ENCODE assay signal across 8 cellular contexts in genomic region chr1:239387304-239388231, GRCh38. TPM values are rescaled to one million over a fixed set of nuclear protein-coding genes. Genes with fewer than 3 reads are reported as not detected.
A peak's percentile ranks its signal among the peaks of the same experiment; 100 is the strongest.
DNase-seq lines count a peak whose midpoint lies in the region; ATAC-seq and TF ChIP-seq lines count a peak whose summit lies in the region.

No MANE protein-coding gene starts in this region.

- CTCF ChIA-PET in activated CD8-positive, alpha-beta T cell treated with anti-CD3 and anti-CD28 coated beads for 36 hours (lab: Charles Lee): no interaction called here

- DNase-seq in NCI-H1417 (lab: John Stamatoyannopoulos, UW): peak in 2 of 3 experiments; percentile 66
- no peak for DNase-seq in NCI-H1417 treated with DMSO at 0.1 percent for 48 hours (lab: John Stamatoyannopoulos, UW)
- peak; percentile 5 for DNase-seq in activated CD8-positive, alpha-beta T cell treated with anti-CD3 and anti-CD28 coated beads for 36 hours
- no peak for DNase-seq in stimulated activated naive B cell treated with anti-CD40 and anti-IgM and Interleukin-4, amounts not matched to agents 10 μg/mL and 1 μg/mL and 100 μg/mL, for 72 hours
- DNase-seq in mucosa of gallbladder (ENCODE audit: low spot score): no peak

- ATAC-seq in activated CD8-positive, alpha-beta T cell treated with anti-CD3 and anti-CD28 coated beads for 36 hours: no peak
- ATAC-seq in stimulated activated naive B cell treated with anti-CD40 and anti-IgM and Interleukin-4, amounts not matched to agents 10 μg/mL and 1 μg/mL and 100 μg/mL, for 72 hours (replicated peaks): no peak
- no peak for ATAC-seq in HG02798 (IDR thresholded peaks at IDR 0.05; ENCODE audit: poor library complexity, unreplicated experiment)
- ATAC-seq in GM21723 (IDR thresholded peaks at IDR 0.05; ENCODE audit: unreplicated experiment): no peak

- no peak for TF ChIP-seq CTCF in activated CD8-positive, alpha-beta T cell treated with anti-CD3 and anti-CD28 coated beads for 36 hours (IDR thresholded peaks at IDR 0.05)

- H3K27ac Mint-ChIP-seq in activated CD8-positive, alpha-beta T cell treated with anti-CD3 and anti-CD28 coated beads for 36 hours: no peak overlapping the region
- no peak overlapping the region for H3K27ac Mint-ChIP-seq in stimulated activated naive B cell treated with anti-CD40 and anti-IgM and Interleukin-4, amounts not matched to agents 10 μg/mL and 1 μg/mL and 100 μg/mL, for 72 hours

- POLR2A ChIA-PET in activated CD8-positive, alpha-beta T cell treated with anti-CD3 and anti-CD28 coated beads for 36 hours (lab: Charles Lee): no interaction called here

- peak overlapping the region; percentile 67 for H3K4me3 Mint-ChIP-seq in activated CD8-positive, alpha-beta T cell treated with anti-CD3 and anti-CD28 coated beads for 36 hours
- peak overlapping the region; percentile 42 to 64 for H3K4me3 Mint-ChIP-seq in stimulated activated naive B cell treated with anti-CD40 and anti-IgM and Interleukin-4, amounts not matched to agents 10 μg/mL and 1 μg/mL and 100 μg/mL, for 72 hours

- peaks cover 56% of the 10 kb centered on the region for H3K27me3 Mint-ChIP-seq in activated CD8-positive, alpha-beta T cell treated with anti-CD3 and anti-CD28 coated beads for 36 hours
- peaks cover 41 to 56% of the 10 kb centered on the region in 2 donors for H3K27me3 Mint-ChIP-seq in stimulated activated naive B cell treated with anti-CD40 and anti-IgM and Interleukin-4, amounts not matched to agents 10 μg/mL and 1 μg/mL and 100 μg/mL, for 72 hours

- peaks cover 14% of the 10 kb centered on the region for H3K4me1 Mint-ChIP-seq in activated CD8-positive, alpha-beta T cell treated with anti-CD3 and anti-CD28 coated beads for 36 hours (ENCODE audit: low read depth)
- peaks cover 7 to 20% of the 10 kb centered on the region in 2 donors for H3K4me1 Mint-ChIP-seq in stimulated activated naive B cell treated with anti-CD40 and anti-IgM and Interleukin-4, amounts not matched to agents 10 μg/mL and 1 μg/mL and 100 μg/mL, for 72 hours

- no peaks in the 10 kb centered on the region for H3K9me3 Mint-ChIP-seq in activated CD8-positive, alpha-beta T cell treated with anti-CD3 and anti-CD28 coated beads for 36 hours
- H3K9me3 Mint-ChIP-seq in stimulated activated naive B cell treated with anti-CD40 and anti-IgM and Interleukin-4, amounts not matched to agents 10 μg/mL and 1 μg/mL and 100 μg/mL, for 72 hours: no peaks in the 10 kb centered on the region

- H3K4me3 ChIP-seq in iPS-18c (ENCODE audit: insufficient read depth, low read depth, low read length): peak overlapping the region; percentile 73

- H3K36me3 Mint-ChIP-seq in activated CD8-positive, alpha-beta T cell treated with anti-CD3 and anti-CD28 coated beads for 36 hours (ENCODE audit: low read depth): no peaks in the 10 kb centered on the region
- no peaks in the 10 kb centered on the region for H3K36me3 Mint-ChIP-seq in stimulated activated naive B cell treated with anti-CD40 and anti-IgM and Interleukin-4, amounts not matched to agents 10 μg/mL and 1 μg/mL and 100 μg/mL, for 72 hours

- intact Hi-C loops in activated CD8-positive, alpha-beta T cell treated with anti-CD3 and anti-CD28 coated beads for 36 hours (cut with micrococcal nuclease): no loop called here

- H3K9me3 ChIP-seq in iPS-18c (ENCODE audit: control insufficient read depth, insufficient read depth, low read length): no peaks in the 10 kb centered on the region

RNA-seq across cellular contexts. Expression of gene CHRM3, which starts 1.2 kb away (rescaled TPM):
- total RNA-seq in activated CD8-positive, alpha-beta T cell treated with anti-CD3 and anti-CD28 coated beads for 36 hours: under 1 TPM in 1 of 2 experiments, not detected in 1; 0.36 TPM
- total RNA-seq in mucosa of gallbladder: 4.4 TPM

Comparison
In these comparisons a context has a peak if more than half of its experiments do, and no peak if none do; other contexts are left out.
1. DNase-seq: peak in NCI-H1417 (2 of 3) and activated CD8-positive, alpha-beta T cell treated with anti-CD3 and anti-CD28 coated beads for 36 hours (single experiment); none in NCI-H1417 treated with DMSO at 0.1 percent for 48 hours (single experiment), stimulated activated naive B cell treated with anti-CD40 and anti-IgM and Interleukin-4, amounts not matched to agents 10 μg/mL and 1 μg/mL and 100 μg/mL, for 72 hours (single experiment) and mucosa of gallbladder (single experiment).